Comparison of ENCODE assay signal across 11 cellular contexts in the genomic region with DNA sequence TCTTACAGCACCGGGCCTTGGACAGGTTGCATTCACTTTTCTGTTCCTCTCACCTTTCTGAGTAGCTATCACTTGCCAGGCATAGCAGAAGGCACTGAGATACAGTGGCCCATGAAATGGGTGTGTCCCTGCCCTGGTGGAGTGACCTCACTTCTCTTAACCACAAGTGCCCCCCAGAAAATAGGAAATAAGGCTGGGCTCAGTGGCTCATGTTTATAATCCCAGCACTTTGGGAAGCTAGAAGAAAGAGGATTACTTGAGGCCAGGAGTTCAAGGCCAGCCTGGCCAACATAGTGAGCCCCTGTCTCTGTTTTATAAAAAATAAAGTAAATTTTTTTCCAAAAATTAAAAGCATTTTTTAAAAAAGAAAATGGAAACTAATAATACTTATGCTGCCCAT.
"Had no signal": no experiment of that assay in that cellular context is flagged by ENCODE, and none has a peak within 500 bp of the region (broad histone marks: within the 10 kb centered on the region; RNA-seq: fewer than 3 reads in every experiment).

No MANE protein-coding gene starts in this region.

- H3K9me3 Mint-ChIP-seq: naive B cell had no signal

- H3K4me3 Mint-ChIP-seq: naive B cell had no signal

- DNase-seq: cortex of kidney; dorsolateral prefrontal cortex; effector memory CD4-positive, alpha-beta T cell; foreskin keratinocyte; hippocampal formation; mesendoderm; naive B cell; stimulated activated CD4-positive, alpha-beta T cell treated with anti-CD3 and anti-CD28 coated beads, Interleukin-2, amount 100 ng/mL, for 48 hours; stimulated activated naive CD4-positive, alpha-beta T cell treated with Interleukin-2 at 50 U/mL for 16 hours; trophoblast cell had no signal

- ATAC-seq: foreskin keratinocyte, sciatic nerve had no signal

- H3K4me1 Mint-ChIP-seq: naive B cell had no signal

- H3K27ac Mint-ChIP-seq: naive B cell had no signal

- H3K36me3 Mint-ChIP-seq: naive B cell had no signal
